ENCODE assay signal across 28 cellular contexts in genomic region chr4:25133132-25133531, GRCh38.
"Had no signal": no experiment of that assay in that cellular context is flagged by ENCODE, and none has a peak within 500 bp of the region (broad histone marks: within the 10 kb centered on the region; RNA-seq: fewer than 3 reads in every experiment).

No MANE protein-coding gene starts in this region.

- H3K27ac Mint-ChIP-seq: dendritic cell treated with granulocyte-macrophage colony-stimulating factor and Interleukin-4, amounts not matched to agents 40 ng/mL and 50 ng/mL, for 4 days; endodermal cell; immature natural killer cell; naive thymus-derived CD8-positive, alpha-beta T cell; stimulated activated naive B cell treated with anti-CD40 and anti-IgM and Interleukin-4, amounts not matched to agents 10 μg/mL and 1 μg/mL and 100 μg/mL, for 72 hours; stimulated activated naive CD8-positive, alpha-beta T cell treated with anti-CD3 and anti-CD28 coated beads, Interleukin-15, Interleukin-2, amounts not matched to agents 100 ng/mL and 50 ng/mL, for 24 hours had no signal

- FAIRE-seq: urothelium cell line had no signal

- H3K27ac ChIP-seq: colonic mucosa, epithelial cell of prostate, gastrocnemius medialis, heart left ventricle, lower lobe of right lung, prostate gland, skin epidermis, thoracic aorta, tibial nerve, upper lobe of left lung had no signal

- H3K27me3 Mint-ChIP-seq: central memory CD8-positive, alpha-beta T cell; dendritic cell treated with granulocyte-macrophage colony-stimulating factor and Interleukin-4, amounts not matched to agents 40 ng/mL and 50 ng/mL, for 4 days; naive thymus-derived CD8-positive, alpha-beta T cell; stimulated activated naive B cell treated with anti-CD40 and anti-IgM and Interleukin-4, amounts not matched to agents 10 μg/mL and 1 μg/mL and 100 μg/mL, for 72 hours; stimulated activated naive CD8-positive, alpha-beta T cell treated with anti-CD3 and anti-CD28 coated beads, Interleukin-15, Interleukin-2, amounts not matched to agents 100 ng/mL and 50 ng/mL, for 24 hours had no signal

- ATAC-seq: esophagus mucosa; gastrocnemius medialis; heart left ventricle; left ventricle myocardium superior; lower lobe of right lung; naive thymus-derived CD8-positive, alpha-beta T cell; right cardiac atrium; stimulated activated naive B cell treated with anti-CD40 and anti-IgM and Interleukin-4, amounts not matched to agents 10 μg/mL and 1 μg/mL and 100 μg/mL, for 72 hours had no signal

- DNase-seq: colonic mucosa; effector CD8-positive, alpha-beta T cell; endodermal cell; foreskin fibroblast; gastrocnemius medialis; heart left ventricle; hypothalamus; immature natural killer cell; islet precursor cell; kidney glomerular epithelial cell; left ventricle myocardium superior; lower lobe of right lung; naive thymus-derived CD8-positive, alpha-beta T cell; right cardiac atrium; stimulated activated CD4-positive, alpha-beta T cell treated with anti-CD3 and anti-CD28 coated beads, Interleukin-15, amount 100 ng/mL, for 24 hours; stimulated activated CD4-positive, alpha-beta T cell treated with anti-CD3 and anti-CD28 coated beads, Interleukin-2, amount 100 ng/mL, for 48 hours; stimulated activated naive B cell treated with anti-CD40 and anti-IgM and Interleukin-4, amounts not matched to agents 10 μg/mL and 1 μg/mL and 100 μg/mL, for 72 hours; upper lobe of left lung had no signal

- H3K4me1 ChIP-seq: colonic mucosa, gastrocnemius medialis, lower lobe of right lung, prostate gland, upper lobe of left lung had no signal

- H3K27me3 ChIP-seq: colonic mucosa, gastrocnemius medialis, heart left ventricle, tibial nerve, upper lobe of left lung had no signal

- H3K9me3 ChIP-seq: colonic mucosa, gastrocnemius medialis, lower lobe of right lung, prostate gland, thoracic aorta, upper lobe of left lung had no signal

- H3K4me3 ChIP-seq: colonic mucosa, gastrocnemius medialis, heart left ventricle, lower lobe of right lung, prostate gland, skin epidermis, thoracic aorta, tibial nerve, upper lobe of left lung had no signal

- H3K9me3 Mint-ChIP-seq: central memory CD8-positive, alpha-beta T cell; immature natural killer cell; stimulated activated naive CD8-positive, alpha-beta T cell treated with anti-CD3 and anti-CD28 coated beads, Interleukin-15, Interleukin-2, amounts not matched to agents 100 ng/mL and 50 ng/mL, for 24 hours had no signal

- H3K4me3 Mint-ChIP-seq: central memory CD8-positive, alpha-beta T cell; dendritic cell treated with granulocyte-macrophage colony-stimulating factor and Interleukin-4, amounts not matched to agents 40 ng/mL and 50 ng/mL, for 4 days; endodermal cell; immature natural killer cell; naive thymus-derived CD8-positive, alpha-beta T cell; stimulated activated naive B cell treated with anti-CD40 and anti-IgM and Interleukin-4, amounts not matched to agents 10 μg/mL and 1 μg/mL and 100 μg/mL, for 72 hours; stimulated activated naive CD8-positive, alpha-beta T cell treated with anti-CD3 and anti-CD28 coated beads, Interleukin-15, Interleukin-2, amounts not matched to agents 100 ng/mL and 50 ng/mL, for 24 hours had no signal

- H3K36me3 ChIP-seq: colonic mucosa, gastrocnemius medialis, prostate gland, thoracic aorta, upper lobe of left lung had no signal
